Comparison of ENCODE assay signal across 25 cellular contexts in the genomic region with DNA sequence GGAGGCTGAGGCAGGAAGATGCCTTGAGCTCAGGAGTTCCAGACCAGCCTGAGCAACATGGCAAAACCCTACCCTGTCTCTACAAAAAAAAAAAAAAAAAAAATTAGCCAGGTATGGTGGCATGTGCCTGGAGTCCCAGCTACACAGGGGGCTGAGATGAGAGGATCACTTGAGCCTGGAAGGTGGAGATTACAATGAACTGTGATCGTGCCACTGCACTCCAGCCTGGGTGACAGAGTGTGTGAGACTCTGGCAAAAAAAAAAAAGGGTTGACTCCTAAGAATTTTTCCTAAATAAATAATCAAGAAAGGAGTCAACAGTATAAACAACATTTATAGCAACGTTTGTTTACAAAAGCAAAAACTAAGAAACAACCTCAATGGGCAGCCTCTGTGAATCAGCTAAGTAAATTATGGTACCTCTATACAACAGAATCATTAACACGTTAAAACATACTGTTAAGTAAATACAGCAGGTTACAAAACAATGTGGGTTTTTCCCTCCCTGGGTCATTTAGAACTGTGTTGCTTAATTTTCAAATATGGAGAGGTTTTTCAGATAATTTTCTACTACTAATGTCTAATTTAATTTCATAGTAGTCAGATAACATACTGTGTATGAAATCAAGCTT. TPM values are rescaled to one million over a fixed set of nuclear protein-coding genes. Genes with fewer than 3 reads are reported as not detected.
A peak's percentile ranks its signal among the peaks of the same experiment; 100 is the strongest.
DNase-seq lines count a peak whose midpoint lies in the region; ATAC-seq and TF ChIP-seq lines count a peak whose summit lies in the region.
"Had no signal": no experiment of that assay in that cellular context is flagged by ENCODE, and none has a peak within 500 bp of the region (broad histone marks: within the 10 kb centered on the region; RNA-seq: fewer than 3 reads in every experiment).

No MANE protein-coding gene starts in this region.

- POLR2A ChIA-PET in SK-N-SH (lab: Yijun Ruan, JAX) = no interaction called here

- CTCF ChIA-PET in SK-N-SH (lab: Yijun Ruan, JAX) = interaction anchor here (0.6 to 0.7 kb wide), 2 partner anchors 23 to 77 kb away, joined by 3 read pairs; no protein-coding TSS in a partner anchor

- no peak for TF ChIP-seq EP300 in SK-N-SH (IDR thresholded peaks at IDR 0.05; ENCODE audit: borderline replicate concordance in 1 of 2, low read depth in 1 of 2, low read length in 1 of 2)

- no peak for ATAC-seq in SK-N-SH treated with all-trans-retinoic acid at 6 μM for 48 hours
- peak; percentile 63 for ATAC-seq in left lobe of liver
- no peak for ATAC-seq in esophagus mucosa
- ATAC-seq: PC-3 had no signal

- no peaks in the 10 kb centered on the region for H3K9me3 ChIP-seq in SK-N-SH
- H3K9me3 ChIP-seq: BE2C had no signal

- peak overlapping the region in 1 of 2 experiments; percentile 82; a peak in 1 of 4 replicates for H3K27ac ChIP-seq in SK-N-SH (ENCODE audit: low read depth in 2 of 2, low read length in 1 of 2)
- H3K27ac ChIP-seq: 22Rv1, RWPE1 had no signal

- TF ChIP-seq CTCF in SK-N-SH (IDR thresholded peaks at IDR 0.05) = no peak

- H3K4me3 ChIP-seq in SK-N-SH (ENCODE audit: low read depth in 2 of 2, low read length in 1 of 2) = no peak overlapping the region

- no peak overlapping the region for H2AFZ ChIP-seq in SK-N-SH (ENCODE audit: low read depth)

- no peaks in the 10 kb centered on the region; the same call in 1 of the 2 replicates for H3K27me3 ChIP-seq in SK-N-SH (ENCODE audit: insufficient read depth)
- H3K27me3 ChIP-seq: BE2C had no signal

- no peaks in the 10 kb centered on the region for H3K79me2 ChIP-seq in SK-N-SH (ENCODE audit: insufficient read depth)

- no peak overlapping the region for H3K4me2 ChIP-seq in SK-N-SH

- no peaks in the 10 kb centered on the region for H3K36me3 ChIP-seq in SK-N-SH (replicated peaks in 1 of 2; ENCODE audit: control insufficient read depth in 1 of 2, insufficient read depth in 2 of 2, low read length in 1 of 2)
- H3K36me3 ChIP-seq: BE2C had no signal

- DNase-seq in DMS53 (lab: John Stamatoyannopoulos, UW) (peak; percentile 51), DMS53 treated with DMSO at 0.1 percent for 48 hours (lab: John Stamatoyannopoulos, UW; ENCODE audit: unreplicated experiment) (no peak), SK-N-SH (no peak), left lobe of liver (ENCODE audit: low spot score) (no peak), Kasumi-1 (lab: John Stamatoyannopoulos, UW) (no peak), NCI-H1092 treated with DMSO at 0.1 percent for 48 hours (lab: John Stamatoyannopoulos, UW) (no peak)
- DNase-seq: BE2C; CD8-positive, alpha-beta memory T cell; H7; MV-4-11; NCI-H1105 treated with DMSO at 0.1 percent for 48 hours; NCI-H2029; NCI-H2227 treated with DMSO at 0.1 percent for 48 hours; NCI-H510A treated with DMSO at 0.1 percent for 48 hours; PC-3; SHP77; SW 1271 had no signal

- WGBS in SK-N-SH (ENCODE audit: low lambda C conversion rate) = 19% methylated on average over 3 of the region's 3 CpGs

- no peaks in the 10 kb centered on the region for H3K9me2 ChIP-seq in SK-N-SH

- no peaks in the 10 kb centered on the region; a peak in 1 of 4 replicates for H3K4me1 ChIP-seq in SK-N-SH (ENCODE audit: control insufficient read depth in 1 of 2, insufficient read depth in 2 of 2, low read depth in 1 of 2, low read length in 1 of 2)
- H3K4me1 ChIP-seq: BE2C had no signal

- no peaks in the 10 kb centered on the region for H3F3A ChIP-seq in SK-N-SH (replicated peaks; ENCODE audit: insufficient read depth)

- no peak for TF ChIP-seq RAD21 in SK-N-SH (IDR thresholded peaks at IDR 0.05; ENCODE audit: low read length)

- no peaks in the 10 kb centered on the region for H4K20me1 ChIP-seq in SK-N-SH (ENCODE audit: insufficient read depth)

- no peak overlapping the region for H3K9ac ChIP-seq in SK-N-SH

TF ChIP-seq in SK-N-SH, 30 proteins besides CTCF, POLR2A, EP300 and RAD21:
- no peak for TF ChIP-seq MXI1 (IDR thresholded peaks at IDR 0.05; ENCODE audit: low read depth, low read length)
- peak; percentile 26; the same call in 1 of the 2 replicates for TF ChIP-seq GATA2 (CRISPR knock-in tag; IDR thresholded peaks at IDR 0.05)

TF ChIP-seq in SK-N-SH treated with all-trans-retinoic acid at 6 μM for 48 hours, 23 proteins besides CTCF, POLR2A, EP300 and RAD21:
- no peak for TF ChIP-seq ZNF70 (CRISPR knock-in tag; IDR thresholded peaks at IDR 0.05)
- TF ChIP-seq, protein P1, sequence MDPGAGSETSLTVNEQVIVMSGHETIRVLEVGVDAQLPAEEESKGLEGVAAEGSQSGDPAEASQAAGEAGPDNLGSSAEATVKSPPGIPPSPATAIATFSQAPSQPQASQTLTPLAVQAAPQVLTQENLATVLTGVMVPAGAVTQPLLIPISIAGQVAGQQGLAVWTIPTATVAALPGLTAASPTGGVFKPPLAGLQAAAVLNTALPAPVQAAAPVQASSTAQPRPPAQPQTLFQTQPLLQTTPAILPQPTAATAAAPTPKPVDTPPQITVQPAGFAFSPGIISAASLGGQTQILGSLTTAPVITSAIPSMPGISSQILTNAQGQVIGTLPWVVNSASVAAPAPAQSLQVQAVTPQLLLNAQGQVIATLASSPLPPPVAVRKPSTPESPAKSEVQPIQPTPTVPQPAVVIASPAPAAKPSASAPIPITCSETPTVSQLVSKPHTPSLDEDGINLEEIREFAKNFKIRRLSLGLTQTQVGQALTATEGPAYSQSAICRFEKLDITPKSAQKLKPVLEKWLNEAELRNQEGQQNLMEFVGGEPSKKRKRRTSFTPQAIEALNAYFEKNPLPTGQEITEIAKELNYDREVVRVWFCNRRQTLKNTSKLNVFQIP (CRISPR knock-in tag; IDR thresholded peaks at IDR 0.05; ENCODE audit: borderline replicate concordance, low read depth) = no peak
- TF ChIP-seq GLIS3 (CRISPR knock-in tag; IDR thresholded peaks at IDR 0.05) = no peak
- TF ChIP-seq, protein P2, sequence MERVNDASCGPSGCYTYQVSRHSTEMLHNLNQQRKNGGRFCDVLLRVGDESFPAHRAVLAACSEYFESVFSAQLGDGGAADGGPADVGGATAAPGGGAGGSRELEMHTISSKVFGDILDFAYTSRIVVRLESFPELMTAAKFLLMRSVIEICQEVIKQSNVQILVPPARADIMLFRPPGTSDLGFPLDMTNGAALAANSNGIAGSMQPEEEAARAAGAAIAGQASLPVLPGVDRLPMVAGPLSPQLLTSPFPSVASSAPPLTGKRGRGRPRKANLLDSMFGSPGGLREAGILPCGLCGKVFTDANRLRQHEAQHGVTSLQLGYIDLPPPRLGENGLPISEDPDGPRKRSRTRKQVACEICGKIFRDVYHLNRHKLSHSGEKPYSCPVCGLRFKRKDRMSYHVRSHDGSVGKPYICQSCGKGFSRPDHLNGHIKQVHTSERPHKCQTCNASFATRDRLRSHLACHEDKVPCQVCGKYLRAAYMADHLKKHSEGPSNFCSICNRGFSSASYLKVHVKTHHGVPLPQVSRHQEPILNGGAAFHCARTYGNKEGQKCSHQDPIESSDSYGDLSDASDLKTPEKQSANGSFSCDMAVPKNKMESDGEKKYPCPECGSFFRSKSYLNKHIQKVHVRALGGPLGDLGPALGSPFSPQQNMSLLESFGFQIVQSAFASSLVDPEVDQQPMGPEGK (CRISPR knock-in tag; IDR thresholded peaks at IDR 0.05; ENCODE audit: borderline replicate concordance) = no peak
- TF ChIP-seq ESRRG (CRISPR knock-in tag; IDR thresholded peaks at IDR 0.05) = no peak
- TF ChIP-seq ZC3H10 (CRISPR knock-in tag; IDR thresholded peaks at IDR 0.05) = no peak
- TF ChIP-seq ZNF8 (CRISPR knock-in tag; IDR thresholded peaks at IDR 0.05) = no peak

RNA-seq across cellular contexts. Expression of a gene that starts 56.8 kb away (rescaled TPM):
- polyA plus RNA-seq in SK-N-SH (2012; rRNA removed) = 0.02 TPM in 2 replicates
- 0.03 and 0.04 TPM in 2 replicates for polyA plus RNA-seq in SK-N-SH (2012; cell fraction: cytosol; rRNA removed)
- 0.02 and 0.04 TPM in 2 replicates for polyA plus RNA-seq in SK-N-SH (2012; cell fraction: nucleus; rRNA removed)
- total RNA-seq in left lobe of liver = 59.4 TPM
- total RNA-seq in esophagus mucosa = 0.12 TPM
- total RNA-seq: CD8-positive, alpha-beta memory T cell; HT-29; LHCN-M2; MCF 10A; PC-3 had no signal
- polyA plus RNA-seq: CD14-positive monocyte; CD8-positive, alpha-beta memory T cell had no signal

Comparison
In these comparisons a context has a peak if more than half of its experiments do, and no peak if none do; other contexts are left out.
1. RNA of a gene that starts 56.8 kb away (total RNA-seq): 59.4 TPM in left lobe of liver (single experiment); 0.12 TPM in esophagus mucosa (single experiment); every median in the first group is over 10 times any median in the second.